ENCODE assay signal across 8 cellular contexts in genomic region chr19:51688665-51689571, GRCh38. TPM values are rescaled to one million over a fixed set of nuclear protein-coding genes. Genes with fewer than 3 reads are reported as not detected.
DNase-seq lines count a peak whose midpoint lies in the region; ATAC-seq and TF ChIP-seq lines count a peak whose summit lies in the region.

No MANE protein-coding gene starts in this region.

- no peaks in the 10 kb centered on the region for H3K36me3 ChIP-seq in endocrine pancreas (ENCODE audit: control insufficient read depth, insufficient read depth, low read length)
- H3K36me3 ChIP-seq in lung (ENCODE audit: control insufficient read depth in 2 of 2, insufficient read depth in 2 of 2, low read length in 2 of 2) = peaks cover 0 to 3% of the 10 kb centered on the region in 2 donors

- H3K4me3 ChIP-seq in LNCaP clone FGC (ENCODE audit: low read depth, low read length) = peak overlapping the region; percentile 87
- H3K4me3 ChIP-seq in endocrine pancreas (ENCODE audit: control insufficient read depth, insufficient read depth, low read length) = peak overlapping the region; percentile 90
- H3K4me3 ChIP-seq in lung = peak overlapping the region; percentile 91

- H3K9me3 ChIP-seq in endocrine pancreas (ENCODE audit: control insufficient read depth, low read length) (no peaks in the 10 kb centered on the region), lung (ENCODE audit: control insufficient read depth in 2 of 2, insufficient read depth in 1 of 2, low read length in 1 of 2) (no peaks in the 10 kb centered on the region)

- peak overlapping the region; percentile 82 for H3K4me3 Mint-ChIP-seq in T-helper 2 cell treated with Interferon-gamma antibody and Interleukin-4, amounts not matched to agents 5 μg/mL and 100 μg/mL, for 36 hours

- H3K9ac ChIP-seq in endocrine pancreas (ENCODE audit: control insufficient read depth, insufficient read depth, low read length) = peak overlapping the region; percentile 97

- H3K27me3 Mint-ChIP-seq in T-helper 2 cell treated with Interferon-gamma antibody and Interleukin-4, amounts not matched to agents 5 μg/mL and 100 μg/mL, for 36 hours (ENCODE audit: low read depth) = peaks cover 26% of the 10 kb centered on the region

- TF ChIP-seq CTCF in LNCaP clone FGC (IDR thresholded peaks at IDR 0.05; ENCODE audit: control insufficient read depth, extremely low read depth, insufficient read depth) = 0 out of 2 replicates have a peak, but pooled peaks have one; percentile 4
- TF ChIP-seq CTCF in lung (IDR thresholded peaks at IDR 0.05; ENCODE audit: control extremely low read depth, extremely low read depth) = no peak

- peak; percentile 80 for DNase-seq in DMS153 (lab: John Stamatoyannopoulos, UW)
- peak; percentile 82 for DNase-seq in LNCaP clone FGC (ENCODE audit: low read depth)
- no peak for DNase-seq in T-helper 2 cell treated with Interferon-gamma antibody and Interleukin-4, amounts not matched to agents 5 μg/mL and 100 μg/mL, for 36 hours (ENCODE audit: low spot score)
- peak; percentile 91 for DNase-seq in lung (ENCODE audit: low spot score)
- DNase-seq in stromal cell of bone marrow (ENCODE audit: low read depth) = peak; percentile 93

- H3K4me1 Mint-ChIP-seq in T-helper 2 cell treated with Interferon-gamma antibody and Interleukin-4, amounts not matched to agents 5 μg/mL and 100 μg/mL, for 36 hours (ENCODE audit: low read depth) = peaks cover 9% of the 10 kb centered on the region

- peaks cover 16% of the 10 kb centered on the region for H3K9me3 Mint-ChIP-seq in T-helper 2 cell treated with Interferon-gamma antibody and Interleukin-4, amounts not matched to agents 5 μg/mL and 100 μg/mL, for 36 hours

- peak overlapping the region; percentile 69 for H3K27ac Mint-ChIP-seq in T-helper 2 cell treated with Interferon-gamma antibody and Interleukin-4, amounts not matched to agents 5 μg/mL and 100 μg/mL, for 36 hours

- peak; percentile 90 for ATAC-seq in lung (ENCODE audit: insufficient read depth, low FRiP score)
- no peak for ATAC-seq in GM19023 (IDR thresholded peaks at IDR 0.05; ENCODE audit: unreplicated experiment)
- ATAC-seq in HG02798 (IDR thresholded peaks at IDR 0.05; ENCODE audit: poor library complexity, unreplicated experiment) = no peak

- WGBS in lung, 2 donors = 1% methylated on average over 41 to 63 of the region's 63 CpGs

- peaks cover 2% of the 10 kb centered on the region for H3K36me3 Mint-ChIP-seq in T-helper 2 cell treated with Interferon-gamma antibody and Interleukin-4, amounts not matched to agents 5 μg/mL and 100 μg/mL, for 36 hours (ENCODE audit: low read depth)

- H3K4me1 ChIP-seq in endocrine pancreas (ENCODE audit: control insufficient read depth, insufficient read depth, low read length) = peaks cover 5% of the 10 kb centered on the region
- peaks cover 0 to 12% of the 10 kb centered on the region in 2 donors for H3K4me1 ChIP-seq in lung (ENCODE audit: control insufficient read depth in 2 of 2, insufficient read depth in 2 of 2, low read length in 2 of 2)

- H3K27me3 ChIP-seq in endocrine pancreas (ENCODE audit: control insufficient read depth, insufficient read depth, low read length) = no peaks in the 10 kb centered on the region
- no peaks in the 10 kb centered on the region for H3K27me3 ChIP-seq in lung (ENCODE audit: control insufficient read depth, insufficient read depth)

- peak overlapping the region; percentile 89 to 97 for H3K27ac ChIP-seq in lung (ENCODE audit: low read depth in 1 of 2, low read length in 1 of 2)

RNA-seq across cellular contexts. Expression of gene SPACA6, which starts 4.2 kb away (rescaled TPM):
- total RNA-seq in lung = 10 to 100 TPM in 1 of 2 donors, 1 to 10 TPM in 1; 7.0 to 19.7 TPM
- 10 to 100 TPM in 1 of 2 donors, 1 to 10 TPM in 1; 9.8 to 20.7 TPM for polyA plus RNA-seq in lung

RNA-seq across cellular contexts. Expression of gene HAS1, which starts 34.9 kb away (rescaled TPM):
- 1 to 10 TPM in 1 of 2 donors, under 1 TPM in 1; 0.64 to 1.8 TPM for total RNA-seq in lung
- polyA plus RNA-seq in lung = 1 to 10 TPM in 1 of 2 donors, under 1 TPM in 1; 0.52 to 7.2 TPM

RNA-seq across cellular contexts. Expression of gene SIGLEC14, which starts 42.3 kb away (rescaled TPM):
- total RNA-seq in lung = 10 to 100 TPM in 1 of 2 donors, 1 to 10 TPM in 1; 2.7 to 46.4 TPM
- polyA plus RNA-seq in lung = 100 to 1,000 TPM in 1 of 2 donors, 1 to 10 TPM in 1; 2.9 to 101 TPM

RNA-seq across cellular contexts. Expression of gene SIGLEC5, which starts 58.7 kb away (rescaled TPM):
- total RNA-seq in lung = 1 to 10 TPM; 1.6 to 2.2 TPM
- not detected for polyA plus RNA-seq in lung
